8 cellular contexts compared by ENCODE assay signal in genomic region chr10:98030093-98030821, GRCh38. TPM values are rescaled to one million over a fixed set of nuclear protein-coding genes. Genes with fewer than 3 reads are reported as not detected.
DNase-seq lines count a peak whose midpoint lies in the region; ATAC-seq and TF ChIP-seq lines count a peak whose summit lies in the region.

TSS of gene CRTAC1 (minus strand) at chr10:98030621. CDS start at chr10:98030472, 149 bp downstream.

- H3K4me3 ChIP-seq in neural progenitor cell, result peak within 1 kb of the TSS; percentile 69

- peak within 1 kb of the TSS; percentile 83 for H3K4me3 Mint-ChIP-seq in neural progenitor cell

- H3K4me1 Mint-ChIP-seq in neural progenitor cell, result peaks cover 6% of the 10 kb centered on the region

- DNase-seq in GM03348 (ENCODE audit: low spot score) (peak; percentile 55), NCI-H748 (lab: John Stamatoyannopoulos, UW; ENCODE audit: unreplicated experiment) (peak; percentile 90), foreskin keratinocyte (no peak), neural progenitor cell (ENCODE audit: low spot score) (peak; percentile 97)

- H3F3A ChIP-seq in neural progenitor cell (ENCODE audit: low read depth), result no peaks in the 10 kb centered on the region

- no peaks in the 10 kb centered on the region for H3K4me1 ChIP-seq in foreskin keratinocyte
- H3K4me1 ChIP-seq in neural progenitor cell, result peaks cover 5% of the 10 kb centered on the region

- no peaks in the 10 kb centered on the region for H3K36me3 Mint-ChIP-seq in neural progenitor cell

- H3K27me3 Mint-ChIP-seq in neural progenitor cell (ENCODE audit: insufficient read depth, low read depth), result peaks cover 53% of the 10 kb centered on the region

- TF ChIP-seq CTCF in foreskin keratinocyte (conservative IDR thresholded peaks at IDR 0.05) (peak; percentile 11), neural progenitor cell (IDR thresholded peaks at IDR 0.05) (peak; percentile 33)

- ATAC-seq in foreskin keratinocyte, result peak; percentile 52
- ATAC-seq in HG02970 (IDR thresholded peaks at IDR 0.05; ENCODE audit: low FRiP score, unreplicated experiment), result no peak
- no peak for ATAC-seq in GM21360 (IDR thresholded peaks at IDR 0.05; ENCODE audit: unreplicated experiment)
- ATAC-seq in GM19035 (IDR thresholded peaks at IDR 0.05; ENCODE audit: unreplicated experiment), result no peak
- ATAC-seq in HG02610 (IDR thresholded peaks at IDR 0.05; ENCODE audit: unreplicated experiment), result no peak

- no peaks in the 10 kb centered on the region for H3K9me3 ChIP-seq in neural progenitor cell (ENCODE audit: low read depth)

- H3K27ac Mint-ChIP-seq in neural progenitor cell, result no peak within 1 kb of the TSS

- peaks cover 88% of the 10 kb centered on the region for H3K27me3 ChIP-seq in foreskin keratinocyte
- peaks cover 97% of the 10 kb centered on the region for H3K27me3 ChIP-seq in neural progenitor cell

- H3K9me3 Mint-ChIP-seq in neural progenitor cell, result peaks cover 3% of the 10 kb centered on the region

- H3K9ac ChIP-seq in neural progenitor cell, result no peak within 1 kb of the TSS

- peak within 1 kb of the TSS; percentile 91 for H3K4me2 ChIP-seq in neural progenitor cell

- H2AFZ ChIP-seq in neural progenitor cell (replicated peaks), result peak within 1 kb of the TSS; percentile 95

- peaks cover 47% of the 10 kb centered on the region for H4K20me1 ChIP-seq in neural progenitor cell (ENCODE audit: low read depth)

- H3K27ac ChIP-seq in foreskin keratinocyte (no peak within 1 kb of the TSS), neural progenitor cell (no peak within 1 kb of the TSS)

- no peaks in the 10 kb centered on the region for H3K36me3 ChIP-seq in neural progenitor cell

- H3K79me2 ChIP-seq in neural progenitor cell (ENCODE audit: low read depth), result no peaks in the 10 kb centered on the region

RNA-seq across cellular contexts. Expression of gene CRTAC1, which starts in this region (rescaled TPM):
- not detected in 2 replicates for total RNA-seq in foreskin keratinocyte
- not detected in 2 replicates for polyA plus RNA-seq in foreskin keratinocyte
- 0.30 and 0.77 TPM in 2 replicates for total RNA-seq in neural progenitor cell (ENCODE audit: low replicate concordance)

Comparison
In these comparisons a context has a peak if more than half of its experiments do, and no peak if none do; other contexts are left out.
1. Peak in ATAC-seq in foreskin keratinocyte; RNA of the gene not detected or under 1 TPM.
2. Peak in DNase-seq, H3K4me3 ChIP-seq and H3K4me2 ChIP-seq in neural progenitor cell; RNA of the gene not detected or under 1 TPM.
3. DNase-seq: peak in GM03348 (single experiment) and NCI-H748 (single experiment); none in foreskin keratinocyte (0 of 2).